12 cellular contexts compared by ENCODE assay signal in the genomic region with DNA sequence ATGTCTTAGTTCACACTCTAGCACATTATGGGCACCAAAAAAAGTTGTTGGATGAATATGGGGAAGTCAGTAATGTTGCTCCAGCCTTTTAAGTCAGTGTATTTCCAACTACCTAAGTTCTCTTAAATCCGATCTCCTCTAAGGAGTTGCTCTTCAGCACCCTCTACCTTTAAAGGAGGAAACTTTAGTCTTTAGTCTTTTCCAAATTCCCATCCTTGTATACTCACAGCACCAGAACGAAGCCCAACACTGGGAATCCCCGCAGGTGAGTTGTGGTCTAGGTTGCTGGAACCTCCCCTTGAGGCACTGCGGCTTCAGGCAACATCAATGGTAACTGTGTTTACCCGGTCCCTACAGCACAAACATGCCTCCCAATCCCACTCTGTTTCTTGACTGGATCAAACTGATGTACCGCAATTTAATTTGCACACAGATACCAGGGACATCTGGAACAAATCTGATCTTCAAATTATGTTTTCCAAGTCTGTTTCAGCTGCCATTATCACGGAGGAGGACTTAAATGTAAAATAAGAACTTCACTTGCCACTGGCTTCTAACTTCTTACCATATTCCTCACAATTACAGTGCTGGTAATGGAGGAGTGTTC.
DNase-seq lines count a peak whose midpoint lies in the region; ATAC-seq, FAIRE-seq and TF ChIP-seq lines count a peak whose summit lies in the region.
"Had no signal": no experiment of that assay in that cellular context is flagged by ENCODE, and none has a peak within 500 bp of the region (broad histone marks: within the 10 kb centered on the region; RNA-seq: fewer than 3 reads in every experiment).

No MANE protein-coding gene starts in this region.

- no peak overlapping the region for H3K4me3 ChIP-seq in H1 (ENCODE audit: extremely low read depth in 1 of 4, insufficient read depth in 2 of 4, low read depth in 3 of 4, low read length in 4 of 4)
- H3K4me3 ChIP-seq: skin epidermis had no signal

- H3K4me1 Mint-ChIP-seq in neural crest cell = peaks cover 19% of the 10 kb centered on the region

- POLR2A ChIA-PET in H1 (lab: Charles Lee; ENCODE audit: partially characterized antibody) = no interaction called here

- TF ChIP-seq EP300 in H1 (IDR thresholded peaks at IDR 0.05; ENCODE audit: borderline replicate concordance in 1 of 2, low read depth in 2 of 2, low read length in 2 of 2) = no peak

- H2BK120ac ChIP-seq in H1 (replicated peaks; ENCODE audit: low read depth, low read length) = no peak overlapping the region

- peak; percentile 44 to 49 for TF ChIP-seq RAD21 in H1 (IDR thresholded peaks at IDR 0.05 in 1 of 2, conservative IDR thresholded peaks at IDR 0.05 in 1 of 2; ENCODE audit: low read depth in 2 of 2, low read length in 2 of 2)

- no peak overlapping the region for H4K8ac ChIP-seq in H1 (ENCODE audit: extremely low read depth, insufficient read depth, low read length)

- TF ChIP-seq POLR2A in H1 (IDR thresholded peaks at IDR 0.05; ENCODE audit: control extremely low read depth in 1 of 2, low read depth in 2 of 2, low read length in 2 of 2) = no peak

- H3K4ac ChIP-seq in H1 (replicated peaks; ENCODE audit: insufficient read length, low read depth, low read length) = no peak overlapping the region

- H3K79me1 ChIP-seq in H1 (ENCODE audit: low read depth, low read length) = peaks cover 11% of the 10 kb centered on the region; the same call in 1 of the 2 replicates

- peaks cover 0 to 5% (median 1%) of the 10 kb centered on the region in 4 experiments; a peak in 2 of 7 replicates for H3K4me1 ChIP-seq in H1 (replicated peaks in 1 of 4; ENCODE audit: control insufficient read depth in 3 of 4, insufficient read depth in 4 of 4, low read length in 3 of 4)

- H3K9me3 ChIP-seq in H1 (ENCODE audit: insufficient read depth in 2 of 2, low read depth in 1 of 2, low read length in 1 of 2) = peaks cover 0 to 4% of the 10 kb centered on the region in 2 experiments; a peak in 1 of 4 replicates

- H3K36me3 ChIP-seq in H1 (ENCODE audit: control insufficient read depth in 2 of 4, insufficient read depth in 4 of 4, low read length in 3 of 4) = peaks cover 0 to 9% (median 3%) of the 10 kb centered on the region in 4 experiments; a peak in 3 of 8 replicates

- H2BK5ac ChIP-seq in H1 (ENCODE audit: low read depth, low read length) = no peak overlapping the region

- H4K91ac ChIP-seq in H1 (replicated peaks; ENCODE audit: insufficient read length, low read length) = no peak overlapping the region

- H3K27ac Mint-ChIP-seq in neural crest cell (ENCODE audit: unreplicated experiment) = no peak overlapping the region

- H4K5ac ChIP-seq in H1 (ENCODE audit: insufficient read length, low read depth, low read length) = no peak overlapping the region

- no peak overlapping the region for H3K23ac ChIP-seq in H1 (ENCODE audit: insufficient read length)

- no peak overlapping the region for H3K14ac ChIP-seq in H1 (ENCODE audit: insufficient read length)

- no peak overlapping the region for H2AK5ac ChIP-seq in H1 (ENCODE audit: low read depth, low read length)

- H3K9ac ChIP-seq in H1 (replicated peaks in 1 of 4; ENCODE audit: extremely low read depth in 1 of 4, low read depth in 3 of 4, low read length in 3 of 4) = no peak overlapping the region

- H3K36me3 Mint-ChIP-seq in neural crest cell (ENCODE audit: low read depth) = no peaks in the 10 kb centered on the region

- no peaks in the 10 kb centered on the region for H3K23me2 ChIP-seq in H1 (ENCODE audit: low read depth, low read length)

- no peak overlapping the region for H2BK12ac ChIP-seq in H1 (ENCODE audit: low read depth, low read length)

- no peak for ATAC-seq in HG03442 (IDR thresholded peaks at IDR 0.05; ENCODE audit: unreplicated experiment)

- DNase-seq in GM03348 (ENCODE audit: low spot score) (peak; percentile 29), NCI-H524 (lab: John Stamatoyannopoulos, UW) (peak; percentile 32 to 68), H1 (ENCODE audit: low read depth in 1 of 2, low spot score in 2 of 2) (no peak), neural crest cell (ENCODE audit: low read depth, low spot score) (no peak), epidermal melanocyte (ENCODE audit: insufficient read length, low spot score) (no peak), mesenteric fat pad (ENCODE audit: low spot score) (no peak)
- DNase-seq in activated CD8-positive, alpha-beta memory T cell treated with anti-CD3 and anti-CD28 coated beads for 24 hours = no peak
- DNase-seq: activated effector memory CD4-positive, alpha-beta T cell treated with anti-CD3 and anti-CD28 coated beads, Interleukin-2, amount 50 U/mL, for 16 hours; SHP77 had no signal

- TF ChIP-seq CTCF in H1 (IDR thresholded peaks at IDR 0.05; ENCODE audit: control extremely low read depth in 1 of 3, insufficient read depth in 1 of 3, low read depth in 1 of 3, low read length in 3 of 3) = peak in 1 of 3 experiments; percentile 56; a peak in 2 of 4 replicates
- peak; percentile 50 for TF ChIP-seq CTCF in neural crest cell (conservative IDR thresholded peaks at IDR 0.05)

- no peak overlapping the region for H3K4me2 ChIP-seq in H1 (ENCODE audit: insufficient read depth in 1 of 2, low read depth in 2 of 2, low read length in 2 of 2)

- H2BK15ac ChIP-seq in H1 (ENCODE audit: low read length) = no peak overlapping the region

- peak; percentile 13 for FAIRE-seq in H1 (lab: Jason Lieb, UNC)
- FAIRE-seq: H54 had no signal

- no peaks in the 10 kb centered on the region for H3K9me3 Mint-ChIP-seq in neural crest cell

- peaks cover 0 to 9% of the 10 kb centered on the region in 2 experiments for H4K20me1 ChIP-seq in H1 (replicated peaks in 1 of 2; ENCODE audit: control insufficient read depth in 1 of 2, insufficient read depth in 2 of 2, low read length in 2 of 2)

- H2AFZ ChIP-seq in H1 (ENCODE audit: low read length) = no peak overlapping the region

- H3K27ac ChIP-seq in H1 (ENCODE audit: low read depth, low read length) = no peak overlapping the region
- H3K27ac ChIP-seq: skin epidermis had no signal

- CTCF ChIA-PET in H1 (lab: Charles Lee; ENCODE audit: partially characterized antibody) = interaction anchor here (0.6 to 4.2 kb wide), 22 partner anchors 10 to 410 kb away, joined by 3 to 18 read pairs (median 4); no protein-coding TSS in a partner anchor

- 72% methylated on average over 7 of the region's 7 CpGs; no CpG with 5 or more reads in 1 of the 2 experiments for WGBS in H1 (ENCODE audit: extremely low coverage in 1 of 2, insufficient coverage in 1 of 2, insufficient read length in 1 of 2, insufficient replicate concordance in 2 of 2, low coverage in 1 of 2, low lambda C conversion rate in 2 of 2, missing lambda C conversion rate in 1 of 2), 2 experiments

- H3K18ac ChIP-seq in H1 (ENCODE audit: extremely low read depth, low read length) = no peak overlapping the region

- no peak overlapping the region for H3K4me3 Mint-ChIP-seq in neural crest cell

- no peak overlapping the region for H2BK20ac ChIP-seq in H1 (ENCODE audit: low read length)

- no peak overlapping the region for H3K56ac ChIP-seq in H1 (replicated peaks; ENCODE audit: insufficient read length, low read depth, low read length)

- no peaks in the 10 kb centered on the region for H3K27me3 ChIP-seq in H1 (replicated peaks in 1 of 4; ENCODE audit: control insufficient read depth in 3 of 4, extremely low read depth in 1 of 4, insufficient read depth in 3 of 4, low read length in 3 of 4)

- H3K27me3 Mint-ChIP-seq in neural crest cell (ENCODE audit: low read depth) = no peaks in the 10 kb centered on the region

- peaks cover 0 to 80% of the 10 kb centered on the region in 2 experiments; a peak in 2 of 4 replicates for H3K79me2 ChIP-seq in H1 (ENCODE audit: control insufficient read depth in 1 of 2, insufficient read depth in 2 of 2, low read length in 2 of 2)

TF ChIP-seq in H1, 55 proteins besides CTCF, POLR2A, EP300 and RAD21:
- TF ChIP-seq, protein P1, sequence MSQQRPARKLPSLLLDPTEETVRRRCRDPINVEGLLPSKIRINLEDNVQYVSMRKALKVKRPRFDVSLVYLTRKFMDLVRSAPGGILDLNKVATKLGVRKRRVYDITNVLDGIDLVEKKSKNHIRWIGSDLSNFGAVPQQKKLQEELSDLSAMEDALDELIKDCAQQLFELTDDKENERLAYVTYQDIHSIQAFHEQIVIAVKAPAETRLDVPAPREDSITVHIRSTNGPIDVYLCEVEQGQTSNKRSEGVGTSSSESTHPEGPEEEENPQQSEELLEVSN (IDR thresholded peaks at IDR 0.05) = no peak
- peak; percentile 29; the same call in 1 of the 2 replicates for TF ChIP-seq KDM1A (IDR thresholded peaks at IDR 0.05; ENCODE audit: borderline replicate concordance, low read length)
- no peak for TF ChIP-seq SP1 (IDR thresholded peaks at IDR 0.05; ENCODE audit: low read depth, low read length)
- TF ChIP-seq HDAC2 (IDR thresholded peaks at IDR 0.05; ENCODE audit: borderline replicate concordance in 1 of 2, low read depth in 2 of 2, low read length in 2 of 2) = no peak
- peak; percentile 80 for TF ChIP-seq USF2 (IDR thresholded peaks at IDR 0.05; ENCODE audit: low read length)
- TF ChIP-seq HDAC6 (IDR thresholded peaks at IDR 0.05; ENCODE audit: low read depth, low read length) = no peak
- no peak for TF ChIP-seq RNF2 (IDR thresholded peaks at IDR 0.05; ENCODE audit: borderline replicate concordance, low read depth, low read length, missing control alignments, poor library complexity, severe bottlenecking)
- TF ChIP-seq CTBP2 (IDR thresholded peaks at IDR 0.05; ENCODE audit: borderline replicate concordance, insufficient read depth, insufficient read length, low read length) = no peak

Comparison
In these comparisons a context has a peak if more than half of its experiments do, and no peak if none do; other contexts are left out.
1. DNase-seq: peak in GM03348 (single experiment) and NCI-H524 (2 of 2); none in H1 (0 of 2), neural crest cell (single experiment), epidermal melanocyte (single experiment), mesenteric fat pad (single experiment) and activated CD8-positive, alpha-beta memory T cell treated with anti-CD3 and anti-CD28 coated beads for 24 hours (single experiment).